ENCODE assay signal across 15 cellular contexts in the genomic region with DNA sequence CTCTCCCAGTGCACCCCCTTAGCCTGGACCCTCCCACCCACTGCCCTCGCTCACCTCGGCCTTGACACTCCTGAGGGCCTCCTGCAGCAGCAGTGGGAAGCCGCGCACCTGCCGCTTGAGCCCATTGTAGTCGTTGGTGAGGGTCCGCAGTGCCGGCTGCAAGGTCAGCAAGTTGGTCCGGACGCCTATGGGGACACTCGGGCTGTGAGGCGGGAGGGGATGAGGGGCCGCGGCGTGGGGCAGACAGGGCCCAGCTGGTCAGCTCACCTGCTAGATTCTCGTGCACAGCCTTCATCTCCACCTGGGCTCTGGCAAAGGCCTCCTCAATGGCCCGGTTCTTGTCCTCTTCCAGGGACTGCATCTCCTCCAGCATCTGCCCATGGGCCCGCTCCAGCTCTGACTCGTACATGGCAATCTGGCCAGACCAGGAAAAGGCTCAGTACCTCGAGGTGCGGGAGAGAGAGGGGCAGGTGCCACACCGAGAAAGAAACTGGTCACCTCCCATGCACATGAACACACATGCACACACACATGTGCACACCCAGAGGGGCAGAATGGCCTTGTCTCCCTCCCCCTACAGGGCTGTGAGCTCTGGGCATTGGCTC. TPM values are rescaled to one million over a fixed set of nuclear protein-coding genes. Genes with fewer than 3 reads are reported as not detected.
DNase-seq lines count a peak whose midpoint lies in the region; ATAC-seq and TF ChIP-seq lines count a peak whose summit lies in the region.
"Had no signal": no experiment of that assay in that cellular context is flagged by ENCODE, and none has a peak within 500 bp of the region (broad histone marks: within the 10 kb centered on the region; RNA-seq: fewer than 3 reads in every experiment).

No MANE protein-coding gene starts in this region.

- no peaks in the 10 kb centered on the region for H3K27me3 Mint-ChIP-seq in stimulated activated naive CD8-positive, alpha-beta T cell treated with anti-CD3 and anti-CD28 coated beads, Interleukin-15, amount 100 ng/mL, for 72 hours
- H3K27me3 Mint-ChIP-seq in chondrocyte (ENCODE audit: low read depth) = no peaks in the 10 kb centered on the region
- H3K27me3 Mint-ChIP-seq: B cell had no signal

- DNase-seq in stimulated activated naive CD8-positive, alpha-beta T cell treated with anti-CD3 and anti-CD28 coated beads, Interleukin-15, amount 100 ng/mL, for 72 hours = no peak
- DNase-seq in stimulated activated naive CD8-positive, alpha-beta T cell treated with anti-CD3 and anti-CD28 coated beads, Interleukin-15, Interleukin-2, amounts not matched to agents 100 U/mL and 50 U/mL, for 24 hours = no peak
- DNase-seq in chondrocyte (ENCODE audit: low spot score) (peak; percentile 86), lower lobe of right lung (peak; percentile 41), esophagus muscularis mucosa (ENCODE audit: extremely low spot score) (no peak)
- DNase-seq in activated naive CD4-positive, alpha-beta T cell treated with Interleukin-2 at 50 U/mL for 16 hours = no peak
- DNase-seq: CD8-positive, alpha-beta T cell; COR-L47; DMS 273 treated with DMSO at 0.1 percent for 48 hours; DMS79; GDM1; GOT3; H9 had no signal

- H3K27me3 ChIP-seq in lower lobe of right lung (ENCODE audit: low read depth) (no peaks in the 10 kb centered on the region), esophagus muscularis mucosa (no peaks in the 10 kb centered on the region)
- H3K27me3 ChIP-seq: BLaER1 treated with 17β-estradiol and CSF1 and Interleukin-3, amounts not matched to agents 10 nM and 100 nM had no signal

- intact Hi-C loops in lower lobe of right lung (cut with DNase I) = no loop called here
- intact Hi-C loops in esophagus muscularis mucosa (cut with DNase I) = no loop called here

- no peak overlapping the region for H3K27ac Mint-ChIP-seq in stimulated activated naive CD8-positive, alpha-beta T cell treated with anti-CD3 and anti-CD28 coated beads, Interleukin-15, amount 100 ng/mL, for 72 hours
- no peak overlapping the region for H3K27ac Mint-ChIP-seq in chondrocyte (ENCODE audit: unreplicated experiment)
- H3K27ac Mint-ChIP-seq: B cell; CD8-positive, alpha-beta T cell; H9 had no signal

- H3K4me3 Mint-ChIP-seq in stimulated activated naive CD8-positive, alpha-beta T cell treated with anti-CD3 and anti-CD28 coated beads, Interleukin-15, amount 100 ng/mL, for 72 hours = no peak overlapping the region
- H3K4me3 Mint-ChIP-seq in chondrocyte (ENCODE audit: unreplicated experiment) = no peak overlapping the region
- H3K4me3 Mint-ChIP-seq: B cell; CD8-positive, alpha-beta T cell; H9 had no signal

- H3K9me3 ChIP-seq in lower lobe of right lung = no peaks in the 10 kb centered on the region
- H3K9me3 ChIP-seq in esophagus muscularis mucosa = no peaks in the 10 kb centered on the region

- no peak for TF ChIP-seq CTCF in chondrocyte (IDR thresholded peaks at IDR 0.05)
- TF ChIP-seq CTCF in lower lobe of right lung (IDR thresholded peaks at IDR 0.05) = no peak
- no peak for TF ChIP-seq CTCF in esophagus muscularis mucosa (IDR thresholded peaks at IDR 0.05)

- peaks cover 1% of the 10 kb centered on the region for H3K4me1 Mint-ChIP-seq in stimulated activated naive CD8-positive, alpha-beta T cell treated with anti-CD3 and anti-CD28 coated beads, Interleukin-15, amount 100 ng/mL, for 72 hours
- H3K4me1 Mint-ChIP-seq in chondrocyte (ENCODE audit: low read depth) = peaks cover 18% of the 10 kb centered on the region
- H3K4me1 Mint-ChIP-seq: B cell had no signal

- no peaks in the 10 kb centered on the region for H3K9me3 Mint-ChIP-seq in stimulated activated naive CD8-positive, alpha-beta T cell treated with anti-CD3 and anti-CD28 coated beads, Interleukin-15, amount 100 ng/mL, for 72 hours
- H3K9me3 Mint-ChIP-seq in chondrocyte (ENCODE audit: low read depth) = no peaks in the 10 kb centered on the region
- H3K9me3 Mint-ChIP-seq: CD8-positive, alpha-beta T cell; H9 had no signal

- H3K36me3 Mint-ChIP-seq in chondrocyte (ENCODE audit: low read depth) = peaks cover 13% of the 10 kb centered on the region
- H3K36me3 Mint-ChIP-seq: CD8-positive, alpha-beta T cell had no signal

- H3K27ac ChIP-seq in lower lobe of right lung (no peak overlapping the region), esophagus muscularis mucosa (replicated peaks in 1 of 4) (no peak overlapping the region)
- H3K27ac ChIP-seq: BLaER1 treated with 17β-estradiol and CSF1 and Interleukin-3, amounts not matched to agents 10 nM and 100 nM had no signal

- H3K4me3 ChIP-seq in lower lobe of right lung = no peak overlapping the region
- H3K4me3 ChIP-seq in esophagus muscularis mucosa = no peak overlapping the region
- H3K4me3 ChIP-seq: BLaER1 treated with 17β-estradiol and CSF1 and Interleukin-3, amounts not matched to agents 10 nM and 100 nM had no signal

- 96% methylated on average over 6 of the region's 22 CpGs for WGBS in esophagus muscularis mucosa

- H3K4me1 ChIP-seq in lower lobe of right lung (no peaks in the 10 kb centered on the region), esophagus muscularis mucosa (peaks cover 0 to 5% (median 1%) of the 10 kb centered on the region in 4 donors)

- ATAC-seq in stimulated activated naive CD8-positive, alpha-beta T cell treated with anti-CD3 and anti-CD28 coated beads, Interleukin-15, amount 100 ng/mL, for 72 hours = peak; percentile 7
- no peak for ATAC-seq in stimulated activated naive CD8-positive, alpha-beta T cell treated with anti-CD3 and anti-CD28 coated beads, Interleukin-15, Interleukin-2, amounts not matched to agents 100 U/mL and 50 U/mL, for 24 hours
- ATAC-seq in lower lobe of right lung = no peak
- ATAC-seq: CD8-positive, alpha-beta T cell had no signal

- TF ChIP-seq POLR2A in esophagus muscularis mucosa (IDR thresholded peaks at IDR 0.05; ENCODE audit: low read depth) = no peak

- no peak for TF ChIP-seq EP300 in esophagus muscularis mucosa (IDR thresholded peaks at IDR 0.05)

- peaks cover 77% of the 10 kb centered on the region for H3K36me3 ChIP-seq in lower lobe of right lung
- H3K36me3 ChIP-seq in esophagus muscularis mucosa = peaks cover 29 to 91% (median 76%) of the 10 kb centered on the region in 4 donors

RNA-seq across cellular contexts. Expression of a gene that starts 32.6 kb away (rescaled TPM):
- total RNA-seq in chondrocyte = 74.4 to 135 TPM (median 75.6 TPM) in 3 replicates
- total RNA-seq in lower lobe of right lung = 70.9 TPM
- total RNA-seq in esophagus muscularis mucosa = 10 to 100 TPM; 28.2 to 76.8 (median 46.6) TPM

RNA-seq across cellular contexts. Expression of a gene that starts 34.1 kb away (rescaled TPM):
- 14.0 to 20.6 TPM (median 14.7 TPM) in 3 replicates for total RNA-seq in chondrocyte
- total RNA-seq in lower lobe of right lung = 18.0 TPM
- total RNA-seq in esophagus muscularis mucosa = 10 to 100 TPM; 10.4 to 16.9 (median 15.3) TPM

Comparison
In these comparisons a context has a peak if more than half of its experiments do, and no peak if none do; other contexts are left out.
1. DNase-seq: peak in chondrocyte (single experiment) and lower lobe of right lung (single experiment); none in stimulated activated naive CD8-positive, alpha-beta T cell treated with anti-CD3 and anti-CD28 coated beads, Interleukin-15, amount 100 ng/mL, for 72 hours (0 of 2), stimulated activated naive CD8-positive, alpha-beta T cell treated with anti-CD3 and anti-CD28 coated beads, Interleukin-15, Interleukin-2, amounts not matched to agents 100 U/mL and 50 U/mL, for 24 hours (single experiment), activated naive CD4-positive, alpha-beta T cell treated with Interleukin-2 at 50 U/mL for 16 hours (single experiment) and esophagus muscularis mucosa (single experiment).